ENCODE assay signal across 10 cellular contexts in the genomic region with DNA sequence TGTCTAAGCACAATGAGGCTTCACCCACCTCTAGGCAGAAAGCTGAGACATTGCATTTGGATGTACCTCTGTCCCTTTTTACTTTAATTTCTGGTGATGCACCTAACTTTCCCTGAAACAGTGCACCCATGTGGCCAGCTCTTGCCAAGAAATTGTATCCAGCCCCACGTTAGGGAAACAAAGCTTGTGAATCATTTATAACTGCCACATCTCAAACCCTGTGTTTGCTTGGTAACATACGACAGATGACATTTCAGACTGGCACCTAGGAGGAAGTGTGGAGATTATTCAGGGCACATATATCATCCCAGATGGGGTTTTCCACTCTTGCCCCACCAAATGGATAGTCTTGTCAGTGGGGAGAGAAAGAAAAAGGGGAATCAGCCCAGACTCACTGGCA. TPM values are rescaled to one million over a fixed set of nuclear protein-coding genes. Genes with fewer than 3 reads are reported as not detected.
DNase-seq lines count a peak whose midpoint lies in the region; ATAC-seq and TF ChIP-seq lines count a peak whose summit lies in the region.
"Had no signal": no experiment of that assay in that cellular context is flagged by ENCODE, and none has a peak within 500 bp of the region (broad histone marks: within the 10 kb centered on the region; RNA-seq: fewer than 3 reads in every experiment).

No MANE protein-coding gene starts in this region.

- no peak overlapping the region for H3K14ac ChIP-seq in neuronal stem cell (ENCODE audit: low read length)

- H4K8ac ChIP-seq in neuronal stem cell (ENCODE audit: low read depth, low read length): no peak overlapping the region

- no CpG with 5 or more reads among the region's 2 CpGs for WGBS in neuronal stem cell (ENCODE audit: extremely low coverage in 2 of 2, insufficient read length in 2 of 2, insufficient replicate concordance in 1 of 2), 2 donors

- H2BK120ac ChIP-seq in neuronal stem cell (ENCODE audit: low read depth, low read length): no peak overlapping the region

- no peak for DNase-seq in activated naive CD4-positive, alpha-beta T cell treated with anti-CD3 and anti-CD28 coated beads, Interleukin-2, amount 10 ng/mL, durations not matched to agents 7 days and 5 days
- no peak for DNase-seq in activated naive CD4-positive, alpha-beta T cell treated with anti-CD3 and anti-CD28 coated beads, Interleukin-2, amount 50 U/mL, for 72 hours (ENCODE audit: low spot score in 2 of 2)
- DNase-seq in NB4 (ENCODE audit: low read depth): peak; percentile 57
- DNase-seq in choroid plexus epithelial cell (ENCODE audit: low read depth): peak; percentile 48
- DNase-seq in left lung: no peak
- DNase-seq in neuronal stem cell (ENCODE audit: low spot score): no peak
- no peak for DNase-seq in globus pallidus (ENCODE audit: low spot score)
- DNase-seq: NCI-H187 had no signal

- no peaks in the 10 kb centered on the region for H3K9me3 ChIP-seq in subcutaneous abdominal adipose tissue (ENCODE audit: control insufficient read depth in 5 of 5, low read length in 5 of 5)
- H3K9me3 ChIP-seq in left lung: no peaks in the 10 kb centered on the region
- no peaks in the 10 kb centered on the region for H3K9me3 ChIP-seq in neuronal stem cell (replicated peaks in 1 of 2; ENCODE audit: control insufficient read depth in 2 of 2, insufficient read depth in 1 of 2, low read depth in 1 of 2, low read length in 2 of 2)

- H3K27me3 ChIP-seq in subcutaneous abdominal adipose tissue (ENCODE audit: control insufficient read depth in 5 of 5, insufficient read depth in 4 of 5, low read length in 5 of 5) (no peaks in the 10 kb centered on the region), left lung (no peaks in the 10 kb centered on the region), neuronal stem cell (ENCODE audit: control insufficient read depth in 3 of 3, insufficient read depth in 3 of 3, low read depth in 1 of 3, low read length in 3 of 3) (no peaks in the 10 kb centered on the region)

- no peaks in the 10 kb centered on the region for H3K27me3 Mint-ChIP-seq in activated naive CD4-positive, alpha-beta T cell treated with anti-CD3 and anti-CD28 coated beads, Interleukin-2, amount 10 ng/mL, durations not matched to agents 7 days and 5 days

- no peak overlapping the region for H2BK15ac ChIP-seq in neuronal stem cell (ENCODE audit: low read length)

- H2BK5ac ChIP-seq in neuronal stem cell (ENCODE audit: low read length): no peak overlapping the region

- H3K4ac ChIP-seq in neuronal stem cell (ENCODE audit: low read length): no peak overlapping the region

- ATAC-seq in activated naive CD4-positive, alpha-beta T cell treated with anti-CD3 and anti-CD28 coated beads, Interleukin-2, amount 50 U/mL, for 72 hours: no peak
- no peak for ATAC-seq in left lung
- ATAC-seq: activated CD4-positive, CD25-positive, alpha-beta regulatory T cell treated with anti-CD3 and anti-CD28 coated beads, Interleukin-2, amount 50 U/mL, for 24 hours had no signal

- peaks cover 8% of the 10 kb centered on the region for H3K79me1 ChIP-seq in neuronal stem cell (ENCODE audit: low read depth, low read length)

- H2AK5ac ChIP-seq in neuronal stem cell (ENCODE audit: low read depth, low read length): no peak overlapping the region

- no peaks in the 10 kb centered on the region for H3K9me3 Mint-ChIP-seq in activated naive CD4-positive, alpha-beta T cell treated with anti-CD3 and anti-CD28 coated beads, Interleukin-2, amount 10 ng/mL, durations not matched to agents 7 days and 5 days
- no peaks in the 10 kb centered on the region for H3K9me3 Mint-ChIP-seq in activated naive CD4-positive, alpha-beta T cell treated with anti-CD3 and anti-CD28 coated beads, Interleukin-2, amount 50 U/mL, for 72 hours

- H3K36me3 Mint-ChIP-seq in activated naive CD4-positive, alpha-beta T cell treated with anti-CD3 and anti-CD28 coated beads, Interleukin-2, amount 10 ng/mL, durations not matched to agents 7 days and 5 days: peaks cover 46% of the 10 kb centered on the region
- H3K36me3 Mint-ChIP-seq in activated naive CD4-positive, alpha-beta T cell treated with anti-CD3 and anti-CD28 coated beads, Interleukin-2, amount 50 U/mL, for 72 hours: peaks cover 9 to 19% of the 10 kb centered on the region in 2 donors

- H3K4me2 ChIP-seq in neuronal stem cell (ENCODE audit: insufficient read depth, low read length, poor library complexity, severe bottlenecking): no peak overlapping the region

- TF ChIP-seq CTCF in NB4 (IDR thresholded peaks at IDR 0.05; ENCODE audit: low read depth, low read length) (peak; percentile 24), choroid plexus epithelial cell (conservative IDR thresholded peaks at IDR 0.05; ENCODE audit: low read depth, low read length) (peak; percentile 57), left lung (IDR thresholded peaks at IDR 0.05) (no peak)

- H2BK12ac ChIP-seq in neuronal stem cell (ENCODE audit: low read length): no peak overlapping the region

- peak overlapping the region; percentile 16 for H3K27ac ChIP-seq in subcutaneous abdominal adipose tissue (ENCODE audit: low read depth, low read length)
- H3K27ac ChIP-seq in left lung: peak overlapping the region in 1 of 2 donors; percentile 15
- H3K27ac ChIP-seq in neuronal stem cell (replicated peaks; ENCODE audit: low read length): no peak overlapping the region

- H3K18ac ChIP-seq in neuronal stem cell (ENCODE audit: low read length): no peak overlapping the region

- CTCF ChIA-PET in activated naive CD4-positive, alpha-beta T cell treated with anti-CD3 and anti-CD28 coated beads, Interleukin-2, amount 10 ng/mL, durations not matched to agents 7 days and 5 days (lab: Charles Lee): interaction anchor here (2.0 kb wide), 1 partner anchor 15 kb away, joined by 11 read pairs; no protein-coding TSS in a partner anchor

- H4K91ac ChIP-seq in neuronal stem cell (ENCODE audit: low read depth, low read length, poor library complexity): no peak overlapping the region

- H3K27ac Mint-ChIP-seq in activated naive CD4-positive, alpha-beta T cell treated with anti-CD3 and anti-CD28 coated beads, Interleukin-2, amount 10 ng/mL, durations not matched to agents 7 days and 5 days: peak overlapping the region; percentile 2
- no peak overlapping the region for H3K27ac Mint-ChIP-seq in activated naive CD4-positive, alpha-beta T cell treated with anti-CD3 and anti-CD28 coated beads, Interleukin-2, amount 50 U/mL, for 72 hours

- TF ChIP-seq POLR2A in NB4 (IDR thresholded peaks at IDR 0.05; ENCODE audit: extremely low read depth, insufficient read length): no peak

- H3K36me3 ChIP-seq in subcutaneous abdominal adipose tissue (ENCODE audit: control insufficient read depth in 5 of 5, insufficient read depth in 5 of 5, low read length in 5 of 5) (peaks cover 0 to 53% (median 51%) of the 10 kb centered on the region in 5 donors), left lung (peaks cover 4 to 55% of the 10 kb centered on the region in 2 donors), neuronal stem cell (replicated peaks in 1 of 2; ENCODE audit: control insufficient read depth in 2 of 2, insufficient read depth in 2 of 2, low read length in 2 of 2) (peaks cover 42 to 64% of the 10 kb centered on the region in 2 donors)

- no peak overlapping the region for H3K23ac ChIP-seq in neuronal stem cell (ENCODE audit: low read depth, low read length, poor library complexity)

- intact Hi-C loops in left lung (cut with DNase I): no loop called here

- no peak overlapping the region for H2AFZ ChIP-seq in neuronal stem cell (ENCODE audit: low read length)

- H3K4me3 ChIP-seq in NB4 (ENCODE audit: low read depth, low read length): no peak overlapping the region
- no peak overlapping the region for H3K4me3 ChIP-seq in choroid plexus epithelial cell (ENCODE audit: low read depth, low read length)
- no peak overlapping the region for H3K4me3 ChIP-seq in subcutaneous abdominal adipose tissue (ENCODE audit: low read depth in 1 of 5, low read length in 5 of 5)
- H3K4me3 ChIP-seq in left lung: no peak overlapping the region
- no peak overlapping the region for H3K4me3 ChIP-seq in neuronal stem cell (ENCODE audit: low read length in 2 of 2)

- H3K4me1 ChIP-seq in subcutaneous abdominal adipose tissue (ENCODE audit: control insufficient read depth in 5 of 5, insufficient read depth in 5 of 5, low read length in 5 of 5) (peaks cover 27 to 61% (median 52%) of the 10 kb centered on the region in 5 donors), left lung (peaks cover 43 to 83% of the 10 kb centered on the region in 2 donors), neuronal stem cell (ENCODE audit: control insufficient read depth in 2 of 2, insufficient read depth in 1 of 2, low read depth in 1 of 2, low read length in 2 of 2) (peaks cover 25 to 28% of the 10 kb centered on the region in 2 donors)

- H3K9ac ChIP-seq in subcutaneous abdominal adipose tissue (ENCODE audit: low read length in 5 of 5) (no peak overlapping the region), neuronal stem cell (ENCODE audit: low read depth, low read length, poor library complexity) (no peak overlapping the region)

- H3K4me1 Mint-ChIP-seq in activated naive CD4-positive, alpha-beta T cell treated with anti-CD3 and anti-CD28 coated beads, Interleukin-2, amount 10 ng/mL, durations not matched to agents 7 days and 5 days: peaks cover 69% of the 10 kb centered on the region

- no peak overlapping the region for H3K4me3 Mint-ChIP-seq in activated naive CD4-positive, alpha-beta T cell treated with anti-CD3 and anti-CD28 coated beads, Interleukin-2, amount 10 ng/mL, durations not matched to agents 7 days and 5 days

RNA-seq across cellular contexts. Expression of a gene that starts 2.1 kb away (rescaled TPM):
- 10 to 100 TPM; 18.1 to 34.3 TPM for total RNA-seq in activated naive CD4-positive, alpha-beta T cell treated with anti-CD3 and anti-CD28 coated beads, Interleukin-2, amount 50 U/mL, for 72 hours
- 10 to 100 TPM; 21.3 to 28.3 TPM for total RNA-seq in left lung
- polyA plus RNA-seq in neuronal stem cell (2013, experiment 1 of 2): 6.9 TPM
- polyA plus RNA-seq in neuronal stem cell (2013, experiment 2 of 2): 7.1 TPM

RNA-seq across cellular contexts. Expression of a gene that starts 2.2 kb away (rescaled TPM):
- 10 to 100 TPM; 42.3 to 50.7 TPM for total RNA-seq in activated naive CD4-positive, alpha-beta T cell treated with anti-CD3 and anti-CD28 coated beads, Interleukin-2, amount 50 U/mL, for 72 hours
- 10 to 100 TPM; 16.1 to 18.7 TPM for total RNA-seq in left lung
- 19.4 TPM for polyA plus RNA-seq in neuronal stem cell (2013, experiment 1 of 2)
- polyA plus RNA-seq in neuronal stem cell (2013, experiment 2 of 2): 17.4 TPM

RNA-seq across cellular contexts. Expression of a gene that starts 6.6 kb away (rescaled TPM):
- 10 to 100 TPM; 10.9 to 15.1 TPM for total RNA-seq in activated naive CD4-positive, alpha-beta T cell treated with anti-CD3 and anti-CD28 coated beads, Interleukin-2, amount 50 U/mL, for 72 hours
- 10 to 100 TPM; 37.0 to 39.1 TPM for total RNA-seq in left lung
- polyA plus RNA-seq in neuronal stem cell (2013, experiment 1 of 2): 21.4 TPM
- 20.8 TPM for polyA plus RNA-seq in neuronal stem cell (2013, experiment 2 of 2)

RNA-seq across cellular contexts. Expression of a gene that starts 7.2 kb away (rescaled TPM):
- 1 to 10 TPM; 1.9 to 4.1 TPM for total RNA-seq in activated naive CD4-positive, alpha-beta T cell treated with anti-CD3 and anti-CD28 coated beads, Interleukin-2, amount 50 U/mL, for 72 hours
- total RNA-seq in left lung: 10 to 100 TPM in 1 of 2 donors, 1 to 10 TPM in 1; 1.6 to 16.3 TPM
- polyA plus RNA-seq in neuronal stem cell (2013, experiment 1 of 2): 2.0 TPM
- 1.6 TPM for polyA plus RNA-seq in neuronal stem cell (2013, experiment 2 of 2)

RNA-seq across cellular contexts. Expression of a gene that starts 12.1 kb away (rescaled TPM):
- 10 to 100 TPM; 68.3 to 83.1 TPM for total RNA-seq in activated naive CD4-positive, alpha-beta T cell treated with anti-CD3 and anti-CD28 coated beads, Interleukin-2, amount 50 U/mL, for 72 hours
- 10 to 100 TPM; 29.8 to 40.7 TPM for total RNA-seq in left lung
- polyA plus RNA-seq in neuronal stem cell (2013, experiment 1 of 2): 8.5 TPM
- polyA plus RNA-seq in neuronal stem cell (2013, experiment 2 of 2): 8.5 TPM

Comparison
In these comparisons a context has a peak if more than half of its experiments do, and no peak if none do; other contexts are left out.
1. DNase-seq: peak in NB4 (single experiment) and choroid plexus epithelial cell (single experiment); none in activated naive CD4-positive, alpha-beta T cell treated with anti-CD3 and anti-CD28 coated beads, Interleukin-2, amount 10 ng/mL, durations not matched to agents 7 days and 5 days (single experiment), activated naive CD4-positive, alpha-beta T cell treated with anti-CD3 and anti-CD28 coated beads, Interleukin-2, amount 50 U/mL, for 72 hours (0 of 2), left lung (0 of 2), neuronal stem cell (single experiment) and globus pallidus (single experiment).
2. CTCF ChIP-seq: peak in NB4 (single experiment) and choroid plexus epithelial cell (single experiment); none in left lung (0 of 2).